Comparison of ENCODE assay signal across 23 cellular contexts in the genomic region with DNA sequence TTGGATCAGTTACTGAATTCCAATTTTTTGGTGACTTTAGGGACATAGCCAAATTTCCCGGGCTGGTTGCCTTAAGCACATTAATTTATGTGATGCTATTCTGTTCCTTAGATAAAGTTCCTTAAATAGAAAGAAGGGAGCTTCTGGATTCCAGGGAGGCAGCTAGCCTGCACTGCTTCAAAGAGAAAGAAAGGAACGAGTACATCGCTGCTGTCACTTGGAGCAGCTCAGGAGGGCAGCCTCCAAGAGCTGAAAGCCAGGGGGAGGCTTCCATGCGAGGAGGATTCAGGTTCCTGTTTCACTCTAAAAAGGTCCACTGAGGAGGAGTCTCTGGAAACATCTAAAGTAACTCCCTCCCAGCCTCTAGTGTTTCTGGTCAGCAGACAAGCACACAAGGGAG. TPM values are rescaled to one million over a fixed set of nuclear protein-coding genes. Genes with fewer than 3 reads are reported as not detected.
"Had no signal": no experiment of that assay in that cellular context is flagged by ENCODE, and none has a peak within 500 bp of the region (broad histone marks: within the 10 kb centered on the region; RNA-seq: fewer than 3 reads in every experiment).

No MANE protein-coding gene starts in this region.

- H3K4me3 ChIP-seq: body of pancreas, coronary artery, esophagus squamous epithelium, heart right ventricle, psoas muscle, right atrium auricular region, spleen, thoracic aorta, vagina had no signal

- ATAC-seq: activated T-cell treated with anti-CD3 and anti-CD28 coated beads, Interleukin-2, amount 50 U/mL, for 72 hours; body of pancreas; heart right ventricle; left ventricle myocardium superior; naive thymus-derived CD4-positive, alpha-beta T cell; psoas muscle had no signal

- DNase-seq: activated CD4-positive, alpha-beta T cell treated with anti-CD3 and anti-CD28 coated beads for 4 hours; activated CD4-positive, alpha-beta T cell treated with anti-CD3 and anti-CD28 coated beads, Interleukin-2, amount 50 U/mL, for 4 hours; activated CD4-positive, CD25-positive, alpha-beta regulatory T cell; activated naive CD4-positive, alpha-beta T cell; activated T-cell treated with anti-CD3 and anti-CD28 coated beads for 4 hours; activated T-cell treated with anti-CD3 and anti-CD28 coated beads, Interleukin-2, amount 50 U/mL, for 72 hours; aorta; body of pancreas; cerebellar nuclear complex; esophagus squamous epithelium; foreskin melanocyte; heart right ventricle; left ventricle myocardium superior; naive thymus-derived CD4-positive, alpha-beta T cell; psoas muscle; spleen; stimulated activated naive CD4-positive, alpha-beta T cell; T-helper 1 cell had no signal

- H3K9me3 ChIP-seq: body of pancreas, esophagus squamous epithelium, heart right ventricle, psoas muscle, right atrium auricular region, spleen, thoracic aorta, vagina had no signal

- H3K27me3 ChIP-seq: esophagus squamous epithelium, heart right ventricle, right atrium auricular region, spleen, vagina had no signal

- H3K36me3 ChIP-seq: right atrium auricular region, vagina had no signal

- H3K4me1 ChIP-seq: esophagus squamous epithelium, parathyroid adenoma, psoas muscle, vagina had no signal

- H3K27ac ChIP-seq: body of pancreas, coronary artery, esophagus squamous epithelium, heart right ventricle, parathyroid adenoma, psoas muscle, right atrium auricular region, spleen, thoracic aorta, vagina had no signal

RNA-seq across cellular contexts. Expression of gene FAM124A, which starts 55.7 kb away (rescaled TPM):
- polyA plus RNA-seq: naive thymus-derived CD4-positive, alpha-beta T cell had no signal
